ENCODE assay signal across 25 cellular contexts in the genomic region with DNA sequence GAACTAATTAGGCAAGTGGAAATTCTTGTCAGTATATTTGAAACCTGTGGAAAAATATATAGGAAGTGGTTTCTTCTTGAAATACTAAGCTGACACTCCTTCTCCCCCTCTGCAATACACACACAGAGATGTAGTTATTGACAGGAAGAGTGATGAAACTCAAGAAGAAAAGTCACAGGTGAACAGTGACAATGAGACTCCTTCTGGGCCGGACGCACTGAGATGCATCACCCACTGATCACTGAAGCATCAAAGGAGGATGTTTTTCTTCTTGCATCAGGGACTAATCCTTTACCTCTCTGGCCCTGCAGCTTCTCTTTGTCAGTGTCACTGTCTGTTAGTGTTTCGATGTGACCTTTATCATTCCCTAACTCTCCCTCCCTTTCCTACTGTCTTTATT.
"Had no signal": no experiment of that assay in that cellular context is flagged by ENCODE, and none has a peak within 500 bp of the region (broad histone marks: within the 10 kb centered on the region; RNA-seq: fewer than 3 reads in every experiment).

No MANE protein-coding gene starts in this region.

- H3K4me3 ChIP-seq: adrenal gland, Peyer's patch, SJSA1 had no signal

- H3K9me3 Mint-ChIP-seq: WTC11 had no signal

- H3K27me3 Mint-ChIP-seq: activated naive CD8-positive, alpha-beta T cell treated with anti-CD3 and anti-CD28 coated beads, Interleukin-2, amount 10 ng/mL, durations not matched to agents 7 days and 5 days had no signal

- H3K27ac ChIP-seq: adrenal gland, Peyer's patch, SJSA1 had no signal

- DNase-seq: activated CD4-positive, alpha-beta T cell treated with anti-CD3 and anti-CD28 coated beads for 48 hours; activated CD4-positive, alpha-beta T cell treated with anti-CD3 and anti-CD28 coated beads, Interleukin-2, amount 50 U/mL, for 4 hours; activated CD4-positive, CD25-positive, alpha-beta regulatory T cell treated with anti-CD3 and anti-CD28 coated beads, Interleukin-2, amount 50 U/mL, for 72 hours; activated CD8-positive, alpha-beta memory T cell treated with anti-CD3 and anti-CD28 coated beads, Interleukin-2, amount 50 U/mL, for 48 hours; activated CD8-positive, alpha-beta T cell treated with anti-CD3 and anti-CD28 coated beads, Interleukin-2, amount 10 ng/mL, durations not matched to agents 7 days and 5 days; activated naive CD4-positive, alpha-beta T cell treated with anti-CD3 and anti-CD28 coated beads, Interleukin-2, amount 50 U/mL, for 16 hours; activated naive CD8-positive, alpha-beta T cell treated with anti-CD3 and anti-CD28 coated beads, Interleukin-2, amount 10 ng/mL, durations not matched to agents 7 days and 5 days; activated T-cell treated with anti-CD3 and anti-CD28 coated beads, Interleukin-2, amount 50 U/mL, for 1 hour; adrenal gland; anterior cingulate cortex; caudate nucleus; NCI-H1048; NCI-H1417; NCI-H1930; NCI-H2107; NCI-H510A treated with DMSO at 0.1 percent for 48 hours; NCI-H69; OCI-M1; Peyer's patch; SHP77 had no signal

- H3K27me3 ChIP-seq: adrenal gland, Peyer's patch, SJSA1 had no signal

- H3K4me3 Mint-ChIP-seq: activated CD8-positive, alpha-beta T cell treated with anti-CD3 and anti-CD28 coated beads, Interleukin-2, amount 10 ng/mL, durations not matched to agents 7 days and 5 days; activated naive CD8-positive, alpha-beta T cell treated with anti-CD3 and anti-CD28 coated beads, Interleukin-2, amount 10 ng/mL, durations not matched to agents 7 days and 5 days; T-helper 1 cell treated with Interleukin-12 subunit alpha and Interleukin-12 subunit beta and Interleukin-4 antibody, amounts not matched to agents 30 μg/mL and 1 μg/mL, for 36 hours; WTC11 had no signal

- ATAC-seq: activated CD8-positive, alpha-beta T cell treated with anti-CD3 and anti-CD28 coated beads, Interleukin-2, amount 10 ng/mL, durations not matched to agents 7 days and 5 days; HepG2; SK-N-SH treated with all-trans-retinoic acid at 6 μM for 48 hours; WTC11 had no signal

- H3K27ac Mint-ChIP-seq: activated CD8-positive, alpha-beta T cell treated with anti-CD3 and anti-CD28 coated beads, Interleukin-2, amount 10 ng/mL, durations not matched to agents 7 days and 5 days; activated naive CD8-positive, alpha-beta T cell treated with anti-CD3 and anti-CD28 coated beads, Interleukin-2, amount 10 ng/mL, durations not matched to agents 7 days and 5 days; T-helper 1 cell treated with Interleukin-12 subunit alpha and Interleukin-12 subunit beta and Interleukin-4 antibody, amounts not matched to agents 30 μg/mL and 1 μg/mL, for 36 hours; WTC11 had no signal

- H3K4me1 ChIP-seq: adrenal gland, Peyer's patch, SJSA1 had no signal

- H3K4me1 Mint-ChIP-seq: activated naive CD8-positive, alpha-beta T cell treated with anti-CD3 and anti-CD28 coated beads, Interleukin-2, amount 10 ng/mL, durations not matched to agents 7 days and 5 days had no signal

- H3K9me3 ChIP-seq: adrenal gland, Peyer's patch, SJSA1 had no signal

- H3K36me3 Mint-ChIP-seq: activated naive CD8-positive, alpha-beta T cell treated with anti-CD3 and anti-CD28 coated beads, Interleukin-2, amount 10 ng/mL, durations not matched to agents 7 days and 5 days; WTC11 had no signal

- H3K36me3 ChIP-seq: adrenal gland, Peyer's patch, SJSA1 had no signal
